In genomic region chr12:958449-959123, GRCh38 we compare ENCODE assay signal across 14 cellular contexts. TPM values are rescaled to one million over a fixed set of nuclear protein-coding genes. Genes with fewer than 3 reads are reported as not detected.
A peak's percentile ranks its signal among the peaks of the same experiment; 100 is the strongest.
DNase-seq lines count a peak whose midpoint lies in the region; ATAC-seq and TF ChIP-seq lines count a peak whose summit lies in the region.
"Had no signal": no experiment of that assay in that cellular context is flagged by ENCODE, and none has a peak within 500 bp of the region (broad histone marks: within the 10 kb centered on the region; RNA-seq: fewer than 3 reads in every experiment).

No MANE protein-coding gene starts in this region.

- 61% methylated on average over 2 of the region's 9 CpGs; no CpG with 5 or more reads in 1 of the 2 experiments for WGBS in IMR-90 (ENCODE audit: extremely low coverage in 2 of 2, insufficient read length in 1 of 2), 2 experiments

- no peak overlapping the region for H2BK20ac ChIP-seq in IMR-90 (ENCODE audit: low read depth, low read length)

- no peak overlapping the region for H2BK120ac ChIP-seq in IMR-90 (ENCODE audit: low read depth, low read length)

- no peak for TF ChIP-seq RAD21 in IMR-90 (IDR thresholded peaks at IDR 0.05; ENCODE audit: low read length)

- TF ChIP-seq CTCF in GM12865 (IDR thresholded peaks at IDR 0.05; ENCODE audit: insufficient read depth, low read depth, low read length, missing control alignments), result no peak
- TF ChIP-seq CTCF in IMR-90 (conservative IDR thresholded peaks at IDR 0.05; ENCODE audit: low read depth, low read length), result no peak
- no peak for TF ChIP-seq CTCF in omental fat pad (IDR thresholded peaks at IDR 0.05)

- H3K9me1 ChIP-seq in IMR-90 (ENCODE audit: insufficient read depth, low read length), result 0 out of 2 replicates have a peak, but pooled peaks cover 5% of the 10 kb centered on the region

- H3K4me1 ChIP-seq in IMR-90 (ENCODE audit: control insufficient read depth, insufficient read depth, low read length), result no peaks in the 10 kb centered on the region

- no peak overlapping the region for H4K5ac ChIP-seq in IMR-90 (ENCODE audit: low read depth, low read length)

- H2AFZ ChIP-seq in IMR-90 (replicated peaks; ENCODE audit: low read length, poor library complexity), result peak overlapping the region; percentile 58

- POLR2A ChIA-PET in IMR-90 (lab: Charles Lee; ENCODE audit: unreplicated experiment), result interaction anchor here (0.6 kb wide), 1 partner anchor 142 kb away, joined by 3 read pairs; no protein-coding TSS in a partner anchor

- no peak overlapping the region for H3K9ac ChIP-seq in IMR-90 (ENCODE audit: low read depth, low read length)

- H2AK5ac ChIP-seq in IMR-90 (ENCODE audit: low read depth, low read length), result no peak overlapping the region

- CTCF ChIA-PET in IMR-90 (lab: Yijun Ruan, JAX), result no interaction called here

- H3K18ac ChIP-seq in IMR-90 (ENCODE audit: low read depth, low read length), result no peak overlapping the region

- H3K4me3 ChIP-seq in GM12865 (ENCODE audit: low read depth, low read length) (no peak overlapping the region), IMR-90 (ENCODE audit: insufficient read depth, low read depth, low read length) (no peak overlapping the region)
- H3K4me3 ChIP-seq: smooth muscle cell had no signal

- dilution Hi-C loops in IMR-90 (cut with HindIII; ENCODE audit: low sequenced_read_pairs, unreplicated experiment), result no loop called here

- ATAC-seq in GM21619 (IDR thresholded peaks at IDR 0.05; ENCODE audit: unreplicated experiment), result peak; percentile 76
- no peak for ATAC-seq in IMR-90 (ENCODE audit: low read depth)
- ATAC-seq in left ventricle myocardium superior, result peak; percentile 49
- ATAC-seq in GM19455 (IDR thresholded peaks at IDR 0.05; ENCODE audit: unreplicated experiment), result no peak
- ATAC-seq in omental fat pad (ENCODE audit: low FRiP score), result no peak

- no peak overlapping the region for H3K4me2 ChIP-seq in IMR-90 (ENCODE audit: low read depth, low read length)
- H3K4me2 ChIP-seq: smooth muscle cell had no signal

- DNase-seq in GM12865 (ENCODE audit: low read depth) (peak; percentile 78), IMR-90 (no peak), left ventricle myocardium superior (no peak), omental fat pad (ENCODE audit: low spot score) (no peak)
- no peak for DNase-seq in stimulated activated CD8-positive, alpha-beta memory T cell treated with anti-CD3 and anti-CD28 coated beads, Interleukin-4, amount 100 ng/mL, for 48 hours
- no peak for DNase-seq in activated effector memory CD4-positive, alpha-beta T cell treated with Interleukin-2 at 50 U/mL for 16 hours
- DNase-seq: activated CD4-positive, alpha-beta T cell treated with anti-CD3 and anti-CD28 coated beads for 1 hour; activated naive CD8-positive, alpha-beta T cell treated with anti-CD3 and anti-CD28 coated beads, Interleukin-2, amount 10 ng/mL, durations not matched to agents 7 days and 5 days; DMS 273 treated with DMSO at 0.1 percent for 48 hours; NCI-H1105 treated with DMSO at 0.1 percent for 48 hours had no signal

- no peaks in the 10 kb centered on the region for H3K36me3 ChIP-seq in IMR-90 (ENCODE audit: control insufficient read depth, insufficient read depth, low read length)

- H3K27me3 ChIP-seq in IMR-90 (ENCODE audit: control insufficient read depth, insufficient read depth, low read length), result no peaks in the 10 kb centered on the region

- no peak overlapping the region for H2BK15ac ChIP-seq in IMR-90 (ENCODE audit: low read depth, low read length)

- intact Hi-C loops in IMR-90 (cut with micrococcal nuclease), result no loop called here
- intact Hi-C loops in left ventricle myocardium superior (cut with micrococcal nuclease), result no loop called here

- no TSS peak for BruUV-seq in IMR-90 (replicated peaks; lab: Mats Ljungman, UMichigan)

- in situ Hi-C loops in IMR-90 (cut with MboI; ENCODE audit: low sequenced_read_pairs), result loop anchor here (10.0 kb wide), 1 partner anchor 384 kb away; no protein-coding TSS in a partner anchor

- no peaks in the 10 kb centered on the region for H4K20me1 ChIP-seq in IMR-90 (ENCODE audit: insufficient read depth, low read length)

- H3K27ac ChIP-seq in IMR-90 (ENCODE audit: insufficient read depth, low read length), result no peak overlapping the region
- H3K27ac ChIP-seq: epithelial cell of prostate had no signal

- no peak overlapping the region for H3K23ac ChIP-seq in IMR-90 (ENCODE audit: low read depth, low read length)

- no peak overlapping the region for H4K91ac ChIP-seq in IMR-90 (ENCODE audit: insufficient read depth, low read depth, low read length)

- no peak overlapping the region for H2BK5ac ChIP-seq in IMR-90 (ENCODE audit: low read depth, low read length, poor library complexity, severe bottlenecking)

- H3K4ac ChIP-seq in IMR-90 (ENCODE audit: low read depth, low read length), result no peak overlapping the region

- H3K56ac ChIP-seq in IMR-90 (ENCODE audit: extremely low read depth, insufficient read depth, low read length), result no peak overlapping the region

- no peak overlapping the region for H2AK9ac ChIP-seq in IMR-90 (replicated peaks; ENCODE audit: low read depth, low read length, poor library complexity)

- no peaks in the 10 kb centered on the region for H3K79me1 ChIP-seq in IMR-90 (ENCODE audit: low read depth in 1 of 2, low read length in 2 of 2)

- no peaks in the 10 kb centered on the region for H3K9me3 ChIP-seq in IMR-90 (ENCODE audit: control insufficient read depth, insufficient read depth, low read length)

- H3K14ac ChIP-seq in IMR-90 (replicated peaks; ENCODE audit: low read depth, low read length), result no peak overlapping the region

- TF ChIP-seq POLR2A in IMR-90 (IDR thresholded peaks at IDR 0.05; ENCODE audit: low read depth, low read length), result no peak

- no peak overlapping the region for H4K8ac ChIP-seq in IMR-90 (ENCODE audit: low read depth in 2 of 2, low read length in 2 of 2)

TF ChIP-seq in IMR-90, 13 proteins besides CTCF, POLR2A, EP300 and RAD21:
- TF ChIP-seq RFX5 (IDR thresholded peaks at IDR 0.05; ENCODE audit: low read depth, low read length), result no peak
- no peak for TF ChIP-seq CHD1 (IDR thresholded peaks at IDR 0.05; ENCODE audit: low read depth, low read length)
- TF ChIP-seq MAZ (IDR thresholded peaks at IDR 0.05; ENCODE audit: borderline replicate concordance, low read depth, low read length), result no peak
- no peak for TF ChIP-seq USF2 (IDR thresholded peaks at IDR 0.05; ENCODE audit: low read depth, low read length)
- no peak for TF ChIP-seq MAFK (IDR thresholded peaks at IDR 0.05; ENCODE audit: low read depth, low read length)
- TF ChIP-seq MXI1 (IDR thresholded peaks at IDR 0.05; ENCODE audit: borderline replicate concordance, low read depth, low read length), result no peak
- TF ChIP-seq FOS (IDR thresholded peaks at IDR 0.05; ENCODE audit: low read depth, low read length), result no peak

RNA-seq across cellular contexts. Expression of gene RAD52, which starts 9.1 kb away (rescaled TPM):
- total RNA-seq in IMR-90 (2012; rRNA removed) (9.7 and 11.3 TPM in 2 replicates), left ventricle myocardium superior (6.4 TPM), omental fat pad (10 to 100 TPM in 2 of 4 donors, 1 to 10 TPM in 2; 4.9 to 15.4 (median 11.2) TPM)
- 9.3 and 10.7 TPM in 2 replicates for polyA plus RNA-seq in IMR-90 (2012; rRNA removed)
- polyA plus RNA-seq in IMR-90 (2012; cell fraction: cytosol; rRNA removed), result 3.9 and 5.7 TPM in 2 replicates
- polyA plus RNA-seq in IMR-90 (2012; cell fraction: nucleus; rRNA removed; ENCODE audit: low replicate concordance), result 42.8 and 44.2 TPM in 2 replicates

RNA-seq across cellular contexts. Expression of gene ERC1, which starts 32.4 kb away (rescaled TPM):
- 25.6 and 27.8 TPM in 2 replicates for total RNA-seq in IMR-90 (2012; rRNA removed)
- 11.2 and 11.6 TPM in 2 replicates for polyA plus RNA-seq in IMR-90 (2012; rRNA removed)
- 3.9 and 5.0 TPM in 2 replicates for polyA plus RNA-seq in IMR-90 (2012; cell fraction: cytosol; rRNA removed)
- 4.5 and 8.7 TPM in 2 replicates for polyA plus RNA-seq in IMR-90 (2012; cell fraction: nucleus; rRNA removed; ENCODE audit: low replicate concordance)
- 43.0 TPM for total RNA-seq in left ventricle myocardium superior
- 10 to 100 TPM; 46.1 to 83.2 (median 63.8) TPM for total RNA-seq in omental fat pad

Comparison
In these comparisons a context has a peak if more than half of its experiments do, and no peak if none do; other contexts are left out.
1. ATAC-seq: peak in GM21619 (single experiment) and left ventricle myocardium superior (single experiment); none in IMR-90 (single experiment), GM19455 (single experiment) and omental fat pad (single experiment).